8 cellular contexts compared by ENCODE assay signal in genomic region chr2:27069961-27070618, GRCh38. TPM values are rescaled to one million over a fixed set of nuclear protein-coding genes. Genes with fewer than 3 reads are reported as not detected.
DNase-seq lines count a peak whose midpoint lies in the region; FAIRE-seq lines count a peak whose summit lies in the region.

No MANE protein-coding gene starts in this region.

- intact Hi-C loops in CD4-positive, alpha-beta memory T cell (cut with micrococcal nuclease): loop anchor here (2.0 kb wide), 1 partner anchor 37 kb away; the partner anchor contains the start of gene TMEM214

- no peak overlapping the region for H3K4me3 ChIP-seq in CD4-positive, alpha-beta memory T cell (ENCODE audit: low read length in 2 of 2)
- H3K4me3 ChIP-seq in NT2/D1 (ENCODE audit: insufficient read length, low read depth) (peak overlapping the region; percentile 93), endocrine pancreas (ENCODE audit: control insufficient read depth, insufficient read depth, low read length) (peak overlapping the region; percentile 75), neuron (ENCODE audit: low read length) (peak overlapping the region; percentile 92)

- H3K4me1 Mint-ChIP-seq in CD4-positive, alpha-beta memory T cell: peaks cover 37 to 78% (median 66%) of the 10 kb centered on the region in 4 donors

- H3K9ac ChIP-seq in NT2/D1 (ENCODE audit: insufficient read length, low read depth) (peak overlapping the region; percentile 94), endocrine pancreas (ENCODE audit: control insufficient read depth, insufficient read depth, low read length) (peak overlapping the region; percentile 83)

- H2AFZ ChIP-seq in neuron (ENCODE audit: low read depth, low read length): no peak overlapping the region

- peaks cover 24 to 44% of the 10 kb centered on the region in 2 donors for H3K36me3 Mint-ChIP-seq in CD4-positive, alpha-beta memory T cell

- no peaks in the 10 kb centered on the region for H3K27me3 ChIP-seq in CD4-positive, alpha-beta memory T cell (ENCODE audit: insufficient read depth, low read length)
- H3K27me3 ChIP-seq in NT2/D1 (ENCODE audit: insufficient read depth, insufficient read length) (no peaks in the 10 kb centered on the region), endocrine pancreas (ENCODE audit: control insufficient read depth, insufficient read depth, low read length) (no peaks in the 10 kb centered on the region), neuron (ENCODE audit: insufficient read depth, low read length) (no peaks in the 10 kb centered on the region)

- H3K36me3 ChIP-seq in CD4-positive, alpha-beta memory T cell (ENCODE audit: insufficient read depth, low read length): peaks cover 26% of the 10 kb centered on the region
- H3K36me3 ChIP-seq in NT2/D1 (ENCODE audit: insufficient read depth, insufficient read length, low read length) (peaks cover 48% of the 10 kb centered on the region), endocrine pancreas (ENCODE audit: control insufficient read depth, insufficient read depth, low read length) (no peaks in the 10 kb centered on the region), neuron (ENCODE audit: insufficient read depth, low read length) (peaks cover 49% of the 10 kb centered on the region)

- H3K27me3 Mint-ChIP-seq in CD4-positive, alpha-beta memory T cell: no peaks in the 10 kb centered on the region

- H3K9me3 ChIP-seq in CD4-positive, alpha-beta memory T cell (ENCODE audit: control insufficient read depth in 1 of 2, low read length in 2 of 2): no peaks in the 10 kb centered on the region
- no peaks in the 10 kb centered on the region for H3K9me3 ChIP-seq in NT2/D1 (ENCODE audit: insufficient read depth, low read length)
- no peaks in the 10 kb centered on the region for H3K9me3 ChIP-seq in endocrine pancreas (ENCODE audit: control insufficient read depth, low read length)
- H3K9me3 ChIP-seq in neuron (ENCODE audit: low read length): no peaks in the 10 kb centered on the region

- no peaks in the 10 kb centered on the region for H3K9me3 Mint-ChIP-seq in CD4-positive, alpha-beta memory T cell

- CTCF ChIA-PET in CD4-positive, alpha-beta memory T cell (lab: Charles Lee; ENCODE audit: partially characterized antibody): interaction anchor here (1.8 to 5.7 kb wide), 3 partner anchors 14 to 19 kb away, joined by 4 to 46 read pairs (median 8); partner anchors contain the start of genes AGBL5 and KHK

- H3K4me3 Mint-ChIP-seq in CD4-positive, alpha-beta memory T cell: peak overlapping the region; percentile 47 to 98 (median 97)

- FAIRE-seq in HTR-8/SVneo (lab: Jason Lieb, UNC): no peak

- H3K27ac Mint-ChIP-seq in CD4-positive, alpha-beta memory T cell: peak overlapping the region; percentile 93 to 99 (median 98)

- POLR2A ChIA-PET in CD4-positive, alpha-beta memory T cell (lab: Charles Lee; ENCODE audit: partially characterized antibody): interaction anchor here (1.4 to 18.9 kb wide), 4 partner anchors 14 to 287 kb away, joined by 3 to 402 read pairs (median 102); partner anchors contain the start of genes AGBL5, GTF3C2, KHK and TMEM214

- DNase-seq in CD4-positive, alpha-beta memory T cell: no peak
- DNase-seq in NT2/D1 (ENCODE audit: low read depth, low spot score) (no peak), islet precursor cell (no peak), epidermal melanocyte (ENCODE audit: insufficient read length, low spot score) (no peak), HTR-8/SVneo (ENCODE audit: insufficient read length, low spot score) (no peak)
- no peak for DNase-seq in stimulated activated naive CD4-positive, alpha-beta T cell (lab: John Stamatoyannopoulos, UW)

- H3K4me1 ChIP-seq in CD4-positive, alpha-beta memory T cell (ENCODE audit: insufficient read depth, low read length): peaks cover 52% of the 10 kb centered on the region
- H3K4me1 ChIP-seq in NT2/D1 (ENCODE audit: insufficient read depth, insufficient read length) (no peaks in the 10 kb centered on the region), endocrine pancreas (ENCODE audit: control insufficient read depth, insufficient read depth, low read length) (no peaks in the 10 kb centered on the region), neuron (ENCODE audit: insufficient read depth, low read length) (peaks cover 25% of the 10 kb centered on the region)

- H3K27ac ChIP-seq in CD4-positive, alpha-beta memory T cell (ENCODE audit: low read depth, low read length): peak overlapping the region; percentile 95

RNA-seq across cellular contexts. Expression of gene OST4, which starts 1.4 kb away (rescaled TPM):
- total RNA-seq in CD4-positive, alpha-beta memory T cell: 100 to 1,000 TPM; 269 to 296 TPM
- polyA plus RNA-seq in CD4-positive, alpha-beta memory T cell: 100 to 1,000 TPM; 877 to 958 TPM

RNA-seq across cellular contexts. Expression of gene EMILIN1, which starts 8.3 kb away (rescaled TPM):
- total RNA-seq in CD4-positive, alpha-beta memory T cell: under 1 TPM; 0.33 to 0.81 TPM
- polyA plus RNA-seq in CD4-positive, alpha-beta memory T cell: under 1 TPM; 0.35 to 0.67 TPM

RNA-seq across cellular contexts. Expression of gene KHK, which starts 16.5 kb away (rescaled TPM):
- total RNA-seq in CD4-positive, alpha-beta memory T cell: 1 to 10 TPM; 6.0 to 8.6 TPM
- 1 to 10 TPM; 6.3 to 8.2 TPM for polyA plus RNA-seq in CD4-positive, alpha-beta memory T cell

RNA-seq across cellular contexts. Expression of gene AGBL5, which starts 18.6 kb away (rescaled TPM):
- 10 to 100 TPM; 12.2 to 14.9 TPM for total RNA-seq in CD4-positive, alpha-beta memory T cell
- polyA plus RNA-seq in CD4-positive, alpha-beta memory T cell: 1 to 10 TPM; 7.4 to 9.3 TPM

RNA-seq across cellular contexts. Expression of gene TMEM214, which starts 37.3 kb away (rescaled TPM):
- 10 to 100 TPM; 97.3 to 99.8 TPM for total RNA-seq in CD4-positive, alpha-beta memory T cell
- 10 to 100 TPM; 25.6 to 34.5 TPM for polyA plus RNA-seq in CD4-positive, alpha-beta memory T cell

Comparison
In these comparisons a context has a peak if more than half of its experiments do, and no peak if none do; other contexts are left out.
1. H3K4me3 ChIP-seq: peak in NT2/D1 (single experiment), endocrine pancreas (single experiment) and neuron (single experiment); none in CD4-positive, alpha-beta memory T cell (0 of 2).